Comparison of ENCODE assay signal across 16 cellular contexts in genomic region chr16:68655806-68656205, GRCh38. TPM values are rescaled to one million over a fixed set of nuclear protein-coding genes. Genes with fewer than 3 reads are reported as not detected.
DNase-seq lines count a peak whose midpoint lies in the region; ATAC-seq and TF ChIP-seq lines count a peak whose summit lies in the region.
"Had no signal": no experiment of that assay in that cellular context is flagged by ENCODE, and none has a peak within 500 bp of the region (broad histone marks: within the 10 kb centered on the region; RNA-seq: fewer than 3 reads in every experiment).

No MANE protein-coding gene starts in this region.

- no peak overlapping the region for H3K4me3 Mint-ChIP-seq in nephron
- H3K4me3 Mint-ChIP-seq: CD4-positive, CD25-positive, alpha-beta regulatory T cell had no signal

- peaks cover 74% of the 10 kb centered on the region for H3K36me3 ChIP-seq in RWPE2 (ENCODE audit: low read depth)
- H3K36me3 ChIP-seq: BLaER1 treated with 17β-estradiol and CSF1 and Interleukin-3, amounts not matched to agents 10 nM and 100 nM had no signal

- H3K9me3 Mint-ChIP-seq in nephron: no peaks in the 10 kb centered on the region
- H3K9me3 Mint-ChIP-seq: CD4-positive, CD25-positive, alpha-beta regulatory T cell had no signal

- no peaks in the 10 kb centered on the region for H3K36me3 Mint-ChIP-seq in nephron (ENCODE audit: low read depth)
- H3K36me3 Mint-ChIP-seq: CD4-positive, CD25-positive, alpha-beta regulatory T cell had no signal

- H3K4me1 Mint-ChIP-seq in nephron: peaks cover 27% of the 10 kb centered on the region
- H3K4me1 Mint-ChIP-seq: CD4-positive, CD25-positive, alpha-beta regulatory T cell had no signal

- ATAC-seq in Right ventricle myocardium inferior (peak; percentile 26), left ventricle myocardium superior (no peak), RWPE2 (ENCODE audit: low read depth) (no peak)
- ATAC-seq: GM12878 had no signal

- DNase-seq in Right ventricle myocardium inferior (ENCODE audit: missing footprints) (no peak), left ventricle myocardium superior (no peak), RWPE2 (ENCODE audit: low spot score) (no peak), epithelial cell of prostate (ENCODE audit: low read depth, low spot score) (no peak), A172 (ENCODE audit: low spot score) (no peak), HPDE6-E6E7 (ENCODE audit: extremely low spot score) (no peak), globus pallidus (ENCODE audit: low spot score) (no peak)
- DNase-seq: 8988T; ACHN; CD4-positive, CD25-positive, alpha-beta regulatory T cell; HCEC 1CT had no signal

- H3K27me3 Mint-ChIP-seq in nephron (ENCODE audit: low read depth): no peaks in the 10 kb centered on the region

- H3K27ac ChIP-seq in RWPE2 (ENCODE audit: poor library complexity, severe bottlenecking) (peak overlapping the region; percentile 99), epithelial cell of prostate (peak overlapping the region; percentile 99)
- H3K27ac ChIP-seq: BLaER1 treated with 17β-estradiol and CSF1 and Interleukin-3, amounts not matched to agents 10 nM and 100 nM; HL-60 had no signal

- H3K4me3 ChIP-seq in RWPE2 (ENCODE audit: severe bottlenecking): no peak overlapping the region
- H3K4me3 ChIP-seq: BLaER1 treated with 17β-estradiol and CSF1 and Interleukin-3, amounts not matched to agents 10 nM and 100 nM; GM12878 had no signal

- no peaks in the 10 kb centered on the region for H3K27me3 ChIP-seq in RWPE2 (ENCODE audit: insufficient read depth, poor library complexity, severe bottlenecking)
- H3K27me3 ChIP-seq: BLaER1 treated with 17β-estradiol and CSF1 and Interleukin-3, amounts not matched to agents 10 nM and 100 nM had no signal

- H3K4me1 ChIP-seq in RWPE2 (ENCODE audit: insufficient read depth, poor library complexity, severe bottlenecking): peaks cover 68% of the 10 kb centered on the region

- TF ChIP-seq CTCF in RWPE2 (IDR thresholded peaks at IDR 0.05; ENCODE audit: poor library complexity, severe bottlenecking) (no peak), nephron (IDR thresholded peaks at IDR 0.05; ENCODE audit: unreplicated experiment in 3 of 3) (no peak)

- intact Hi-C loops in Right ventricle myocardium inferior (cut with DNase I) (no loop called here), left ventricle myocardium superior (cut with micrococcal nuclease) (no loop called here)

- no peaks in the 10 kb centered on the region for H3K9me3 ChIP-seq in RWPE2 (ENCODE audit: severe bottlenecking)
- H3K9me3 ChIP-seq: BLaER1 treated with 17β-estradiol and CSF1 and Interleukin-3, amounts not matched to agents 10 nM and 100 nM had no signal

- peak overlapping the region in 2 of 3 experiments; percentile 19 to 36 for H3K27ac Mint-ChIP-seq in nephron
- H3K27ac Mint-ChIP-seq: CD4-positive, CD25-positive, alpha-beta regulatory T cell had no signal

RNA-seq across cellular contexts. Expression of gene CDH3, which starts 10.7 kb away (rescaled TPM):
- not detected for total RNA-seq in Right ventricle myocardium inferior
- total RNA-seq in left ventricle myocardium superior: 0.99 TPM
- 0.07 and 0.34 TPM in 2 replicates for total RNA-seq in A172 (2014; rRNA removed; shearing (Covaris generic))
- total RNA-seq: H4 had no signal
